In genomic region chr6:142944126-142945066, GRCh38 we compare ENCODE assay signal across 9 cellular contexts. TPM values are rescaled to one million over a fixed set of nuclear protein-coding genes. Genes with fewer than 3 reads are reported as not detected.
A peak's percentile ranks its signal among the peaks of the same experiment; 100 is the strongest.
DNase-seq lines count a peak whose midpoint lies in the region; ATAC-seq, FAIRE-seq and TF ChIP-seq lines count a peak whose summit lies in the region.
"Had no signal": no experiment of that assay in that cellular context is flagged by ENCODE, and none has a peak within 500 bp of the region (broad histone marks: within the 10 kb centered on the region; RNA-seq: fewer than 3 reads in every experiment).

No MANE protein-coding gene starts in this region.

- no peaks in the 10 kb centered on the region for H3K27me3 ChIP-seq in astrocyte (ENCODE audit: insufficient read depth, low read length)
- H3K27me3 ChIP-seq in hepatocyte, result no peaks in the 10 kb centered on the region

- H3K36me3 Mint-ChIP-seq in astrocyte (ENCODE audit: low read depth, unreplicated experiment), result no peaks in the 10 kb centered on the region

- H3K9me2 ChIP-seq in hepatocyte (replicated peaks; ENCODE audit: insufficient read depth), result no peaks in the 10 kb centered on the region

- peak overlapping the region; percentile 100 for H3K9ac ChIP-seq in astrocyte (ENCODE audit: low read length)

- H3K9me3 ChIP-seq in astrocyte (ENCODE audit: insufficient read depth, low read depth, low read length) (no peaks in the 10 kb centered on the region), hepatocyte (ENCODE audit: low read depth) (no peaks in the 10 kb centered on the region)

- no peak for ATAC-seq in GM18870 (IDR thresholded peaks at IDR 0.05; ENCODE audit: unreplicated experiment)

- peak overlapping the region; percentile 98 for H3K4me3 ChIP-seq in astrocyte (ENCODE audit: insufficient read depth, low read depth, low read length)
- H3K4me3 ChIP-seq in hepatocyte, result peak overlapping the region; percentile 88
- H3K4me3 ChIP-seq in retinal pigment epithelial cell (ENCODE audit: low read length), result peak overlapping the region; percentile 95

- FAIRE-seq in astrocyte (lab: Jason Lieb, UNC), result no peak
- FAIRE-seq: A204.1 had no signal

- peak overlapping the region; percentile 91 for H3K4me3 Mint-ChIP-seq in astrocyte (ENCODE audit: unreplicated experiment)

- H3K4me1 ChIP-seq in astrocyte (ENCODE audit: insufficient read depth, low read length), result peaks cover 28% of the 10 kb centered on the region
- H3K4me1 ChIP-seq in hepatocyte (ENCODE audit: insufficient read depth), result peaks cover 9% of the 10 kb centered on the region

- in situ Hi-C loops in KBM-7 (cut with MboI; ENCODE audit: low pct_unique_long_range_greater_than_20kb, low sequenced_read_pairs), result no loop called here

- no peaks in the 10 kb centered on the region for H3K9me3 Mint-ChIP-seq in astrocyte (ENCODE audit: unreplicated experiment)

- 2% methylated on average over 33 of the region's 57 CpGs for WGBS in hepatocyte (ENCODE audit: low lambda C conversion rate, missing lambda C conversion rate)

- H2AFZ ChIP-seq in astrocyte (ENCODE audit: low read depth, low read length), result peak overlapping the region; percentile 22
- H2AFZ ChIP-seq in hepatocyte, result no peak overlapping the region

- H3K36me3 ChIP-seq in astrocyte (ENCODE audit: insufficient read depth, low read length) (no peaks in the 10 kb centered on the region), hepatocyte (replicated peaks; ENCODE audit: insufficient read depth, low read depth) (no peaks in the 10 kb centered on the region)

- H3K4me2 ChIP-seq in astrocyte (ENCODE audit: low read length), result peak overlapping the region; percentile 100
- H3K4me2 ChIP-seq in hepatocyte, result peak overlapping the region; percentile 76

- H3K27me3 Mint-ChIP-seq in astrocyte (ENCODE audit: low read depth, unreplicated experiment), result no peaks in the 10 kb centered on the region

- H3K27ac Mint-ChIP-seq in astrocyte (ENCODE audit: unreplicated experiment), result peak overlapping the region; percentile 95

- DNase-seq in DMS53 (lab: John Stamatoyannopoulos, UW) (peak; percentile 73), DMS53 treated with DMSO at 0.1 percent for 48 hours (lab: John Stamatoyannopoulos, UW; ENCODE audit: unreplicated experiment) (no peak), KBM-7 (peak; percentile 89), T1000 (lab: John Stamatoyannopoulos, UW) (peak; percentile 67), astrocyte (ENCODE audit: low read depth) (peak; percentile 92), hepatocyte (ENCODE audit: low spot score) (peak; percentile 94), retinal pigment epithelial cell (ENCODE audit: low read depth) (peak; percentile 73)

- peaks cover 17% of the 10 kb centered on the region for H3K4me1 Mint-ChIP-seq in astrocyte (ENCODE audit: low read depth, unreplicated experiment)

- peaks cover 62% of the 10 kb centered on the region for H3K79me2 ChIP-seq in astrocyte (ENCODE audit: insufficient read depth, low read length)
- H3K79me2 ChIP-seq in hepatocyte, result peaks cover 44% of the 10 kb centered on the region

- H3K27ac ChIP-seq in astrocyte (ENCODE audit: low read depth, low read length) (peak overlapping the region; percentile 99), hepatocyte (peak overlapping the region; percentile 100)

- H4K20me1 ChIP-seq in astrocyte (ENCODE audit: insufficient read depth, low read length) (peaks cover 10% of the 10 kb centered on the region), hepatocyte (ENCODE audit: insufficient read depth, poor library complexity, severe bottlenecking) (peaks cover 10% of the 10 kb centered on the region)

- TF ChIP-seq CTCF in astrocyte (IDR thresholded peaks at IDR 0.05; ENCODE audit: insufficient read depth, low read depth, low read length) (no peak), hepatocyte (IDR thresholded peaks at IDR 0.05; ENCODE audit: poor library complexity) (no peak), retinal pigment epithelial cell (conservative IDR thresholded peaks at IDR 0.05; ENCODE audit: low read depth, low read length) (no peak)

RNA-seq across cellular contexts. Expression of gene HIVEP2, which starts 0.6 kb away (rescaled TPM):
- total RNA-seq in astrocyte (17.0 and 21.2 TPM in 2 replicates), hepatocyte (9.4 TPM in 2 replicates)
- polyA plus RNA-seq in hepatocyte, result 3.3 and 3.9 TPM in 2 replicates
